Comparison of ENCODE assay signal across 12 cellular contexts in the genomic region with DNA sequence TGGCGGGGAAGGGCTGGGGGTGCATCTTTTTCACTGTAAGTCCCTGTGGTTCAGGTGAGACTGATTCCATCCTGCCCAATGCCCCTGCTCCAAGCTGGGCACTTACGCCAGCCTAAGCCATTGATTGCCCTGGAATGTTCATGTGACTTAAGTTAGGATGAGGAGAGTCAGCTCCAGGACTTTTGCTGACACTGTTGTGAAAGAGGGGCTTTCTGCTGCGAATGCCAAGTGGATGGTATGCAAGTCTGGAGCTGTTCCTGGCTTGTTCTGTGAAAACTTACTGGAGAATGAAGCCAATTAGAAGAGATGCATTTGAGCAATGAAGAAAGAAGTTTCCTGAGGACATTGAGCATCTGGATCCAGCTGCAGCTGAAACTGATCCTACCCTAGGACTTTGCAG.
DNase-seq lines count a peak whose midpoint lies in the region; ATAC-seq and TF ChIP-seq lines count a peak whose summit lies in the region.
"Had no signal": no experiment of that assay in that cellular context is flagged by ENCODE, and none has a peak within 500 bp of the region (broad histone marks: within the 10 kb centered on the region; RNA-seq: fewer than 3 reads in every experiment).

No MANE protein-coding gene starts in this region.

- H3K9me3 ChIP-seq in tibial artery, result no peaks in the 10 kb centered on the region
- H3K9me3 ChIP-seq: adrenal gland had no signal

- H3K4me3 ChIP-seq in tibial artery, result peak overlapping the region in 1 of 2 donors; percentile 9
- H3K4me3 ChIP-seq: adrenal gland had no signal

- no peak overlapping the region for H3K27ac Mint-ChIP-seq in MCF 10A (ENCODE audit: low read depth, unreplicated experiment)
- H3K27ac Mint-ChIP-seq: activated CD4-positive, alpha-beta T cell treated with anti-CD3 and anti-CD28 coated beads, Interleukin-2, amount 10 ng/mL, durations not matched to agents 24 days and 14 days; stimulated activated naive CD8-positive, alpha-beta T cell treated with anti-CD3 and anti-CD28 coated beads, Interleukin-15, Interleukin-2, amounts not matched to agents 100 ng/mL and 50 ng/mL, for 24 hours had no signal

- CTCF ChIA-PET in MCF 10A (lab: Yijun Ruan, JAX), result interaction anchor here (0.7 to 4.9 kb wide), 4 partner anchors 17 to 686 kb away, joined by 3 to 42 read pairs (median 7); no protein-coding TSS in a partner anchor

- no peaks in the 10 kb centered on the region for H3K36me3 Mint-ChIP-seq in MCF 10A (ENCODE audit: insufficient read depth, unreplicated experiment)

- peaks cover 0 to 37% (median 22%) of the 10 kb centered on the region in 4 donors for H3K4me1 ChIP-seq in tibial artery

- DNase-seq in NCI-H1694 treated with DMSO at 0.1 percent for 48 hours (lab: John Stamatoyannopoulos, UW) (peak; percentile 80), NCI-H1694 (lab: John Stamatoyannopoulos, UW) (no peak), MCF 10A (ENCODE audit: unreplicated experiment) (peak; percentile 69), islet precursor cell (peak; percentile 55), tibial artery (no peak), NCI-H2107 treated with DMSO at 0.1 percent for 48 hours (lab: John Stamatoyannopoulos, UW; ENCODE audit: unreplicated experiment) (no peak), dermis blood vessel endothelial cell (no peak)
- DNase-seq: activated CD4-positive, alpha-beta T cell treated with anti-CD3 and anti-CD28 coated beads, Interleukin-2, amount 10 ng/mL, durations not matched to agents 24 days and 14 days had no signal

- no peak overlapping the region for H3K4me3 Mint-ChIP-seq in MCF 10A (ENCODE audit: unreplicated experiment)
- H3K4me3 Mint-ChIP-seq: activated CD4-positive, alpha-beta T cell treated with anti-CD3 and anti-CD28 coated beads, Interleukin-2, amount 10 ng/mL, durations not matched to agents 24 days and 14 days; stimulated activated naive CD8-positive, alpha-beta T cell treated with anti-CD3 and anti-CD28 coated beads, Interleukin-15, Interleukin-2, amounts not matched to agents 100 ng/mL and 50 ng/mL, for 24 hours had no signal

- BruUV-seq in MCF 10A (replicated peaks; lab: Mats Ljungman, UMichigan), result no TSS peak

- H3K27ac ChIP-seq in tibial artery, result peak overlapping the region; percentile 57 to 58

- no peaks in the 10 kb centered on the region for H3K36me3 ChIP-seq in tibial artery
- H3K36me3 ChIP-seq: adrenal gland had no signal

- POLR2A ChIA-PET in MCF 10A (lab: Yijun Ruan, JAX), result interaction anchor here (1.1 to 1.2 kb wide), 2 partner anchors 8 to 84 kb away, joined by 3 to 4 read pairs; no protein-coding TSS in a partner anchor

- H3K27me3 Mint-ChIP-seq in MCF 10A (ENCODE audit: insufficient read depth, unreplicated experiment), result no peaks in the 10 kb centered on the region

- H3K4me1 Mint-ChIP-seq in MCF 10A (ENCODE audit: insufficient read depth, unreplicated experiment), result peaks cover 6% of the 10 kb centered on the region

- H3K9me3 Mint-ChIP-seq in MCF 10A (ENCODE audit: unreplicated experiment), result no peaks in the 10 kb centered on the region
- H3K9me3 Mint-ChIP-seq: activated CD4-positive, alpha-beta T cell treated with anti-CD3 and anti-CD28 coated beads, Interleukin-2, amount 10 ng/mL, durations not matched to agents 24 days and 14 days; stimulated activated naive CD8-positive, alpha-beta T cell treated with anti-CD3 and anti-CD28 coated beads, Interleukin-15, Interleukin-2, amounts not matched to agents 100 ng/mL and 50 ng/mL, for 24 hours had no signal

- no peaks in the 10 kb centered on the region for H3K27me3 ChIP-seq in tibial artery
- H3K27me3 ChIP-seq: adrenal gland had no signal

- no peak for TF ChIP-seq CTCF in MCF 10A (IDR thresholded peaks at IDR 0.05; ENCODE audit: unreplicated experiment)
- TF ChIP-seq CTCF in tibial artery (IDR thresholded peaks at IDR 0.05), result no peak

- intact Hi-C loops in MCF 10A (cut with micrococcal nuclease) (no loop called here), tibial artery (cut with DNase I; ENCODE audit: low total_unique reads) (no loop called here)

- ATAC-seq in HG03045 (IDR thresholded peaks at IDR 0.05; ENCODE audit: unreplicated experiment), result no peak
- ATAC-seq: HCT116 had no signal

Comparison
In these comparisons a context has a peak if more than half of its experiments do, and no peak if none do; other contexts are left out.
1. DNase-seq: peak in NCI-H1694 treated with DMSO at 0.1 percent for 48 hours (single experiment), MCF 10A (single experiment) and islet precursor cell (single experiment); none in NCI-H1694 (single experiment), tibial artery (0 of 2), NCI-H2107 treated with DMSO at 0.1 percent for 48 hours (single experiment) and dermis blood vessel endothelial cell (single experiment).